11 cellular contexts compared by ENCODE assay signal in genomic region chr10:24397662-24398061, GRCh38.
"Had no signal": no experiment of that assay in that cellular context is flagged by ENCODE, and none has a peak within 500 bp of the region (broad histone marks: within the 10 kb centered on the region; RNA-seq: fewer than 3 reads in every experiment).

No MANE protein-coding gene starts in this region.

- FAIRE-seq: H1, H54 had no signal

- H3K36me3 ChIP-seq: HAP-1 had no signal

- DNase-seq: GM23248, GOT3, H7, H9, HCEC 1CT, HFFc6 had no signal

- ATAC-seq: GM23338, HCT116 had no signal

- H3K27ac ChIP-seq: GM23248 had no signal

- H3K9me3 ChIP-seq: HAP-1 had no signal

- H3K4me1 ChIP-seq: HAP-1 had no signal

- H3K4me3 ChIP-seq: GM23248, GM23338, HAP-1 had no signal
